Comparison of ENCODE assay signal across 17 cellular contexts in genomic region chrX:2507904-2508630, GRCh38. TPM values are rescaled to one million over a fixed set of nuclear protein-coding genes. Genes with fewer than 3 reads are reported as not detected.
DNase-seq lines count a peak whose midpoint lies in the region; ATAC-seq and TF ChIP-seq lines count a peak whose summit lies in the region.
"Had no signal": no experiment of that assay in that cellular context is flagged by ENCODE, and none has a peak within 500 bp of the region (broad histone marks: within the 10 kb centered on the region; RNA-seq: fewer than 3 reads in every experiment).

No MANE protein-coding gene starts in this region.

- no peaks in the 10 kb centered on the region for H3K36me3 ChIP-seq in hepatocyte (replicated peaks; ENCODE audit: insufficient read depth, low read depth)
- H3K36me3 ChIP-seq: BLaER1 had no signal

- POLR2A ChIA-PET in T-cell (lab: Charles Lee), result no interaction called here
- POLR2A ChIA-PET in naive thymus-derived CD8-positive, alpha-beta T cell (lab: Charles Lee), result no interaction called here

- H3K4me1 ChIP-seq in hepatocyte (ENCODE audit: insufficient read depth), result peaks cover 13% of the 10 kb centered on the region

- H3K27me3 Mint-ChIP-seq in activated T-cell treated with anti-CD3 and anti-CD28 coated beads, Interleukin-2, amount 50 U/mL, for 72 hours (ENCODE audit: low read depth), result no peaks in the 10 kb centered on the region
- no peaks in the 10 kb centered on the region for H3K27me3 Mint-ChIP-seq in T-cell
- H3K27me3 Mint-ChIP-seq in naive thymus-derived CD8-positive, alpha-beta T cell, result peaks cover 0 to 6% (median 0%) of the 10 kb centered on the region in 5 donors

- peak; percentile 35 for DNase-seq in cardiac septum (ENCODE audit: low spot score)
- no peak for DNase-seq in left ventricle myocardium superior
- DNase-seq in hepatocyte (ENCODE audit: low spot score), result peak; percentile 63
- DNase-seq in posterior vena cava (ENCODE audit: low spot score), result peak; percentile 5
- no peak for DNase-seq in activated T-cell treated with anti-CD3 and anti-CD28 coated beads, Interleukin-2, amount 50 U/mL, for 72 hours
- no peak for DNase-seq in GM19240 (ENCODE audit: insufficient read length, low spot score)
- no peak for DNase-seq in T-cell
- no peak for DNase-seq in naive thymus-derived CD8-positive, alpha-beta T cell
- DNase-seq: CD8-positive, alpha-beta memory T cell; DMS79 treated with DMSO at 0.1 percent for 48 hours; KG1; NCI-H1048; NCI-H1436 treated with DMSO at 0.1 percent for 48 hours; NCI-H2029 treated with DMSO at 0.1 percent for 48 hours; NCI-H748 treated with DMSO at 0.1 percent for 48 hours; PC-3 had no signal

- no peak overlapping the region for H3K27ac Mint-ChIP-seq in activated T-cell treated with anti-CD3 and anti-CD28 coated beads, Interleukin-2, amount 50 U/mL, for 72 hours
- H3K27ac Mint-ChIP-seq in T-cell, result no peak overlapping the region
- peak overlapping the region in 1 of 10 donors; percentile 32 for H3K27ac Mint-ChIP-seq in naive thymus-derived CD8-positive, alpha-beta T cell

- no peak overlapping the region for H3K4me3 ChIP-seq in hepatocyte
- H3K4me3 ChIP-seq: BLaER1 had no signal

- no peaks in the 10 kb centered on the region for H4K20me1 ChIP-seq in hepatocyte (ENCODE audit: insufficient read depth, poor library complexity, severe bottlenecking)
- H4K20me1 ChIP-seq: BLaER1 had no signal

- WGBS in hepatocyte (ENCODE audit: low lambda C conversion rate, missing lambda C conversion rate), result 54% methylated on average over 8 of the region's 8 CpGs

- H3K4me3 Mint-ChIP-seq in activated T-cell treated with anti-CD3 and anti-CD28 coated beads, Interleukin-2, amount 50 U/mL, for 72 hours, result no peak overlapping the region
- no peak overlapping the region for H3K4me3 Mint-ChIP-seq in T-cell
- no peak overlapping the region for H3K4me3 Mint-ChIP-seq in naive thymus-derived CD8-positive, alpha-beta T cell
- H3K4me3 Mint-ChIP-seq: CD8-positive, alpha-beta memory T cell had no signal

- H3K4me1 Mint-ChIP-seq in activated T-cell treated with anti-CD3 and anti-CD28 coated beads, Interleukin-2, amount 50 U/mL, for 72 hours (ENCODE audit: low read depth), result no peaks in the 10 kb centered on the region
- H3K4me1 Mint-ChIP-seq in T-cell, result peaks cover 0 to 6% (median 0%) of the 10 kb centered on the region in 3 donors
- peaks cover 0 to 5% (median 0%) of the 10 kb centered on the region in 4 donors for H3K4me1 Mint-ChIP-seq in naive thymus-derived CD8-positive, alpha-beta T cell
- H3K4me1 Mint-ChIP-seq: CD8-positive, alpha-beta memory T cell had no signal

- intact Hi-C loops in cardiac septum (cut with DNase I) (loop anchor here (10.0 kb wide), 1 partner anchor 187 kb away; the partner anchor contains the start of gene CD99), left ventricle myocardium superior (cut with micrococcal nuclease) (no loop called here), posterior vena cava (cut with DNase I) (no loop called here)

- H2AFZ ChIP-seq in hepatocyte, result no peak overlapping the region

- peak overlapping the region; percentile 24 for H3K27ac ChIP-seq in hepatocyte
- H3K27ac ChIP-seq: BLaER1 had no signal

- no peaks in the 10 kb centered on the region for H3K9me3 ChIP-seq in hepatocyte (ENCODE audit: low read depth)

- no peaks in the 10 kb centered on the region for H3K9me3 Mint-ChIP-seq in activated T-cell treated with anti-CD3 and anti-CD28 coated beads, Interleukin-2, amount 50 U/mL, for 72 hours
- no peaks in the 10 kb centered on the region for H3K9me3 Mint-ChIP-seq in T-cell
- H3K9me3 Mint-ChIP-seq in naive thymus-derived CD8-positive, alpha-beta T cell, result no peaks in the 10 kb centered on the region
- H3K9me3 Mint-ChIP-seq: CD8-positive, alpha-beta memory T cell had no signal

- CTCF ChIA-PET in T-cell (lab: Charles Lee), result no interaction called here

- H3K27me3 ChIP-seq in hepatocyte, result no peaks in the 10 kb centered on the region
- H3K27me3 ChIP-seq: BLaER1 had no signal

- H3K9me2 ChIP-seq in hepatocyte (replicated peaks; ENCODE audit: insufficient read depth), result no peaks in the 10 kb centered on the region

- no peaks in the 10 kb centered on the region for H3K79me2 ChIP-seq in hepatocyte

- TF ChIP-seq CTCF in hepatocyte (IDR thresholded peaks at IDR 0.05; ENCODE audit: poor library complexity), result no peak

- no peak overlapping the region for H3K4me2 ChIP-seq in hepatocyte

- no peaks in the 10 kb centered on the region for H3K36me3 Mint-ChIP-seq in activated T-cell treated with anti-CD3 and anti-CD28 coated beads, Interleukin-2, amount 50 U/mL, for 72 hours (ENCODE audit: insufficient read depth in 2 of 2)
- H3K36me3 Mint-ChIP-seq in T-cell, result no peaks in the 10 kb centered on the region
- no peaks in the 10 kb centered on the region for H3K36me3 Mint-ChIP-seq in naive thymus-derived CD8-positive, alpha-beta T cell
- H3K36me3 Mint-ChIP-seq: CD8-positive, alpha-beta memory T cell had no signal

- ATAC-seq in left ventricle myocardium superior, result no peak
- no peak for ATAC-seq in activated T-cell treated with anti-CD3 and anti-CD28 coated beads, Interleukin-2, amount 50 U/mL, for 72 hours (replicated peaks in 1 of 2)
- no peak for ATAC-seq in T-cell (replicated peaks in 1 of 4)
- ATAC-seq in naive thymus-derived CD8-positive, alpha-beta T cell, result no peak
- ATAC-seq: PC-3 had no signal

RNA-seq across cellular contexts. Expression of gene DHRSX, which starts 7.3 kb away (rescaled TPM):
- total RNA-seq in cardiac septum, result 24.9 TPM
- total RNA-seq in left ventricle myocardium superior, result 38.4 TPM
- total RNA-seq in hepatocyte, result 37.2 and 42.7 TPM in 2 replicates
- 59.3 and 71.7 TPM in 2 replicates for polyA plus RNA-seq in hepatocyte
- total RNA-seq in posterior vena cava, result 10 to 100 TPM; 16.0 to 18.9 TPM
- 10 to 100 TPM; 24.0 to 26.0 TPM for total RNA-seq in activated T-cell treated with anti-CD3 and anti-CD28 coated beads, Interleukin-2, amount 50 U/mL, for 72 hours
- 10 to 100 TPM; 13.2 to 20.0 (median 15.9) TPM for total RNA-seq in T-cell
- 10 to 100 TPM; 17.1 TPM for total RNA-seq in naive thymus-derived CD8-positive, alpha-beta T cell
- polyA plus RNA-seq in naive thymus-derived CD8-positive, alpha-beta T cell, result 10 to 100 TPM; 17.2 to 20.8 (median 20.4) TPM

RNA-seq across cellular contexts. Expression of gene ZBED1, which starts 7.3 kb away (rescaled TPM):
- total RNA-seq in cardiac septum (45.1 TPM), left ventricle myocardium superior (73.9 TPM), hepatocyte (41.4 and 43.1 TPM in 2 replicates), posterior vena cava (10 to 100 TPM; 33.4 to 34.1 TPM), T-cell (10 to 100 TPM; 17.7 to 42.6 (median 31.2) TPM)
- 25.9 and 26.4 TPM in 2 replicates for polyA plus RNA-seq in hepatocyte
- 10 to 100 TPM; 24.5 to 28.5 TPM for total RNA-seq in activated T-cell treated with anti-CD3 and anti-CD28 coated beads, Interleukin-2, amount 50 U/mL, for 72 hours
- 10 to 100 TPM; 27.8 to 32.6 TPM for total RNA-seq in naive thymus-derived CD8-positive, alpha-beta T cell
- polyA plus RNA-seq in naive thymus-derived CD8-positive, alpha-beta T cell, result 10 to 100 TPM; 25.6 to 43.4 (median 36.7) TPM

Comparison
In these comparisons a context has a peak if more than half of its experiments do, and no peak if none do; other contexts are left out.
1. DNase-seq: peak in cardiac septum (single experiment), hepatocyte (single experiment) and posterior vena cava (single experiment); none in left ventricle myocardium superior (single experiment), activated T-cell treated with anti-CD3 and anti-CD28 coated beads, Interleukin-2, amount 50 U/mL, for 72 hours (0 of 2), GM19240 (single experiment), T-cell (0 of 34) and naive thymus-derived CD8-positive, alpha-beta T cell (0 of 10).